Comparison of ENCODE assay signal across 8 cellular contexts in the genomic region with DNA sequence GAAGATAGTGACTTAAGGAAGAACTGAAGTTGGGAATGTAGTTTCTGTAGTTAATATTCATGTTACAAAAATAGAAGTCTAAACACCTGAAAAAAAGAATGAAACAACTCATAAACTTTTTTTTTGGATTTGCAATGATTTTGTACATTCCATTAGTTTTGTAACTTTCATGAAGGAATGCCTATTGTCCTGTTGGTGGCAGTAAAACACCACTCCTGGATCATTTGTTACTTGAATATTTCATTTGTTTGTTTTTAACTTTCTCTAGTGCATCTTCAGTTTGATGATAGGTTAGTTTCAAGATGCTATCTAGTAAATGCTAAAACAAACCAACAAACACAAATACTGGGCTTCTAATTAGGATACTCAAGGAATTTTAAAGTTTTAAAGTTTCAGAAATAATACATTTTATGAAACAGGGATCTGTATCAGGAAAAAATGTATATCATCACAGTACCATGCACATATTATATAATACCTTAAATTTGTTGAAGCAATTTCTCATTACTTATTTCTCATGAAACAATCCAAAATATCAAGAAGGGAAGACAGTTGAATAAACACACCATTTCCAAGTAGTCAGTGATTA.
A peak's percentile ranks its signal among the peaks of the same experiment; 100 is the strongest.
DNase-seq lines count a peak whose midpoint lies in the region; ATAC-seq and TF ChIP-seq lines count a peak whose summit lies in the region.

No MANE protein-coding gene starts in this region.

- H3K9ac ChIP-seq in BLaER1 = no peak overlapping the region

- H3K4me1 Mint-ChIP-seq in GM23338 (peaks cover 8% of the 10 kb centered on the region; the same call in 2 of the 3 replicates), type B pancreatic cell (ENCODE audit: unreplicated experiment) (peaks cover 6% of the 10 kb centered on the region)

- in situ Hi-C loops in brain microvascular endothelial cell (cut with HindIII; ENCODE audit: low pct_ligation_motif_present, low sequenced_read_pairs) = no loop called here

- H3F3A ChIP-seq in GM23338 (replicated peaks; ENCODE audit: low read depth) = no peaks in the 10 kb centered on the region

- DNase-seq in GM23338 (ENCODE audit: low spot score) (peak; percentile 77), NCI-H460 (ENCODE audit: extremely low read depth, low read depth) (peak; percentile 65), brain microvascular endothelial cell (peak; percentile 18), kidney glomerular epithelial cell (lab: John Stamatoyannopoulos, UW) (peak; percentile 44), type B pancreatic cell (ENCODE audit: extremely low spot score, unreplicated experiment) (no peak)

- no peaks in the 10 kb centered on the region for H3K9me2 ChIP-seq in GM23338 (ENCODE audit: insufficient read depth)

- no peaks in the 10 kb centered on the region for H3K9me3 Mint-ChIP-seq in GM23338
- H3K9me3 Mint-ChIP-seq in type B pancreatic cell = no peaks in the 10 kb centered on the region

- H3K27me3 Mint-ChIP-seq in GM23338 (ENCODE audit: insufficient read depth, low read depth, poor library complexity) = peaks cover 3% of the 10 kb centered on the region
- H3K27me3 Mint-ChIP-seq in type B pancreatic cell = no peaks in the 10 kb centered on the region

- H3K79me2 ChIP-seq in GM23338 (replicated peaks; ENCODE audit: insufficient read depth) = no peaks in the 10 kb centered on the region

- H4K20me1 ChIP-seq in BLaER1 (no peaks in the 10 kb centered on the region), GM23338 (replicated peaks; ENCODE audit: insufficient read depth) (no peaks in the 10 kb centered on the region)

- H3K36me3 Mint-ChIP-seq in GM23338 (ENCODE audit: low read depth) (no peaks in the 10 kb centered on the region), type B pancreatic cell (no peaks in the 10 kb centered on the region)

- H3K4me3 ChIP-seq in BLaER1 (no peak overlapping the region), GM23338 (no peak overlapping the region), brain microvascular endothelial cell (ENCODE audit: low read depth, low read length) (no peak overlapping the region)

- ATAC-seq in GM23338 (peak; percentile 61), GM19467 (IDR thresholded peaks at IDR 0.05; ENCODE audit: unreplicated experiment) (no peak), HG03196 (IDR thresholded peaks at IDR 0.05; ENCODE audit: unreplicated experiment) (no peak)

- H3K27ac Mint-ChIP-seq in GM23338 = no peak overlapping the region
- no peak overlapping the region for H3K27ac Mint-ChIP-seq in type B pancreatic cell

- H3K36me3 ChIP-seq in BLaER1 (no peaks in the 10 kb centered on the region), GM23338 (ENCODE audit: insufficient read depth) (no peaks in the 10 kb centered on the region), brain microvascular endothelial cell (replicated peaks) (no peaks in the 10 kb centered on the region)

- no peak overlapping the region for H2AFZ ChIP-seq in GM23338

- H3K4me3 Mint-ChIP-seq in GM23338 (no peak overlapping the region), type B pancreatic cell (no peak overlapping the region)

- H3K27me3 ChIP-seq in BLaER1 (no peaks in the 10 kb centered on the region), GM23338 (ENCODE audit: insufficient read depth) (no peaks in the 10 kb centered on the region), brain microvascular endothelial cell (replicated peaks) (no peaks in the 10 kb centered on the region)

- TF ChIP-seq CTCF in GM23338 (conservative IDR thresholded peaks at IDR 0.05; ENCODE audit: low read depth in 2 of 2) = peak; percentile 76 to 97
- peak; percentile 62 for TF ChIP-seq CTCF in brain microvascular endothelial cell (IDR thresholded peaks at IDR 0.05; ENCODE audit: low read depth, low read length, missing control alignments)
- TF ChIP-seq CTCF in type B pancreatic cell (conservative IDR thresholded peaks at IDR 0.05) = peak; percentile 86

- 0 out of 2 replicates have a peak, but pooled peaks cover 4% of the 10 kb centered on the region for H3K9me3 ChIP-seq in BLaER1

- H3K4me2 ChIP-seq in BLaER1 = peak overlapping the region; percentile 57; the same call in 1 of the 2 replicates
- no peak overlapping the region for H3K4me2 ChIP-seq in GM23338

- H3K4me1 ChIP-seq in BLaER1 (peaks cover 61% of the 10 kb centered on the region), GM23338 (ENCODE audit: insufficient read depth) (no peaks in the 10 kb centered on the region)

- H3K27ac ChIP-seq in BLaER1 (peak overlapping the region; percentile 39), GM23338 (ENCODE audit: low read depth) (no peak overlapping the region), brain microvascular endothelial cell (no peak overlapping the region)

TF ChIP-seq in GM23338, 12 proteins besides CTCF, POLR2A, EP300 and RAD21:
- no peak for TF ChIP-seq ZNF114 (CRISPR knock-in tag; IDR thresholded peaks at IDR 0.05)
- no peak for TF ChIP-seq JUNB (IDR thresholded peaks at IDR 0.05; ENCODE audit: unreplicated experiment)
- no peak for TF ChIP-seq STAT1 (IDR thresholded peaks at IDR 0.05; ENCODE audit: unreplicated experiment)
- no peak for TF ChIP-seq ZNF331 (CRISPR knock-in tag; IDR thresholded peaks at IDR 0.05; ENCODE audit: low read depth)
- TF ChIP-seq NANOG (IDR thresholded peaks at IDR 0.05; ENCODE audit: borderline replicate concordance) = no peak
- TF ChIP-seq, protein P1, sequence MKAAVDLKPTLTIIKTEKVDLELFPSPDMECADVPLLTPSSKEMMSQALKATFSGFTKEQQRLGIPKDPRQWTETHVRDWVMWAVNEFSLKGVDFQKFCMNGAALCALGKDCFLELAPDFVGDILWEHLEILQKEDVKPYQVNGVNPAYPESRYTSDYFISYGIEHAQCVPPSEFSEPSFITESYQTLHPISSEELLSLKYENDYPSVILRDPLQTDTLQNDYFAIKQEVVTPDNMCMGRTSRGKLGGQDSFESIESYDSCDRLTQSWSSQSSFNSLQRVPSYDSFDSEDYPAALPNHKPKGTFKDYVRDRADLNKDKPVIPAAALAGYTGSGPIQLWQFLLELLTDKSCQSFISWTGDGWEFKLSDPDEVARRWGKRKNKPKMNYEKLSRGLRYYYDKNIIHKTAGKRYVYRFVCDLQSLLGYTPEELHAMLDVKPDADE (IDR thresholded peaks at IDR 0.05) = no peak
- TF ChIP-seq ZNF462 (CRISPR knock-in tag; IDR thresholded peaks at IDR 0.05) = no peak
- no peak for TF ChIP-seq EZH2 (IDR thresholded peaks at IDR 0.05; ENCODE audit: low read depth, unreplicated experiment)
